In the genomic region with DNA sequence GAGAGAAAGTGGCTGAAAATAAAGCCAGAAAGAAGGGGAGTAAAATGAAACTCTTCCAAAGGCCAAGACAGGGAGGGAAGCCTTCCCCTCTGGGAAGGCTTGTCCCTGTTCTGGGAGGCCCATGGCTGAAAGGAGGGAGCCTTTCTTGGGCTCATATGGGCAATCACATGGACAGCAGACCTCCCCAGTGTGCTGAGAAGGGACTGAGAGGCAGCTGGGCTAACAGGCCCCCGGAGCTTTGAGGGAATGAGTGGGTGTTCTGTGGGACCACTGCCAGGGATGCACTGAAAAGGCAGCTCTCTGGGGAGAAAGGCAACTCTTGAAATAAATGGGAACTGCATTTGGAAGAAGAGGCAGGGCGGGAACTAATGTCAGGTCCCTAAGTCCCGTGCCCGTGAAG, we compare ENCODE assay signal across 20 cellular contexts. TPM values are rescaled to one million over a fixed set of nuclear protein-coding genes. Genes with fewer than 3 reads are reported as not detected.
DNase-seq lines count a peak whose midpoint lies in the region; TF ChIP-seq lines count a peak whose summit lies in the region.
"Had no signal": no experiment of that assay in that cellular context is flagged by ENCODE, and none has a peak within 500 bp of the region (broad histone marks: within the 10 kb centered on the region; RNA-seq: fewer than 3 reads in every experiment).

No MANE protein-coding gene starts in this region.

- H3K9me3 Mint-ChIP-seq in Caco-2 (ENCODE audit: unreplicated experiment) (no peaks in the 10 kb centered on the region), progenitor cell of endocrine pancreas (ENCODE audit: low read depth) (peaks cover 7% of the 10 kb centered on the region)

- POLR2A ChIA-PET in Caco-2 (lab: Charles Lee), result interaction anchor here (1.7 kb wide), 1 partner anchor 8 kb away, joined by 9 read pairs; no protein-coding TSS in a partner anchor

- H3K4me3 ChIP-seq in Caco-2 (ENCODE audit: low read depth, low read length) (no peak overlapping the region), fibroblast of mammary gland (ENCODE audit: control insufficient read depth, low read depth, low read length) (no peak overlapping the region)
- H3K4me3 ChIP-seq: BLaER1 treated with 17β-estradiol and CSF1 and Interleukin-3, amounts not matched to agents 10 nM and 100 nM; Peyer's patch had no signal

- BruUV-seq in Caco-2 (replicated peaks; lab: Mats Ljungman, UMichigan), result no TSS peak

- no peaks in the 10 kb centered on the region; the same call in 1 of the 2 replicates for H3K9me3 ChIP-seq in Caco-2
- H3K9me3 ChIP-seq: Peyer's patch had no signal

- CTCF ChIA-PET in Caco-2 (lab: Charles Lee), result interaction anchor here (0.6 kb wide), 1 partner anchor 71 kb away, joined by 3 read pairs; no protein-coding TSS in a partner anchor

- H3K27ac Mint-ChIP-seq in Caco-2 (ENCODE audit: unreplicated experiment) (peak overlapping the region; percentile 96), progenitor cell of endocrine pancreas (peak overlapping the region; percentile 80)
- H3K27ac Mint-ChIP-seq: CD8-positive, alpha-beta T cell; IgD-negative memory B cell had no signal

- no peaks in the 10 kb centered on the region for H3K27me3 Mint-ChIP-seq in Caco-2 (ENCODE audit: insufficient read depth, unreplicated experiment)
- peaks cover 3% of the 10 kb centered on the region for H3K27me3 Mint-ChIP-seq in progenitor cell of endocrine pancreas

- DNase-seq in NCI-H345 (lab: John Stamatoyannopoulos, UW) (peak; percentile 57), NCI-H345 treated with DMSO at 0.1 percent for 48 hours (lab: John Stamatoyannopoulos, UW; ENCODE audit: unreplicated experiment) (no peak), Caco-2 (no peak), fibroblast of mammary gland (ENCODE audit: low read depth) (peak; percentile 16), progenitor cell of endocrine pancreas (ENCODE audit: low spot score, unreplicated experiment) (no peak), activated gamma-delta T cell treated with Interleukin-2 at 50 U/mL for 16 hours (no peak), AG08395 (ENCODE audit: low spot score) (no peak)
- DNase-seq in stimulated activated CD4-positive, alpha-beta T cell treated with anti-CD3 and anti-CD28 coated beads, Interleukin-1b, Interleukin-23, amount 100 ng/mL, for 48 hours, result no peak
- DNase-seq: CD8-positive, alpha-beta T cell; DMS79; GOT3; Karpas-422; NCI-H146; NCI-H2081 treated with DMSO at 0.1 percent for 48 hours; NCI-H446 treated with DMSO at 0.1 percent for 48 hours; NCI-H69; NK-92 treated with Interleukin-12 subunit alpha and Interleukin-12 subunit beta, amount 100 ng/mL, for 24 hours; Peyer's patch had no signal

- H3K4me1 ChIP-seq in Caco-2, result peaks cover 28% of the 10 kb centered on the region
- H3K4me1 ChIP-seq: Peyer's patch had no signal

- H3K36me3 Mint-ChIP-seq in Caco-2 (ENCODE audit: insufficient read depth, unreplicated experiment) (peaks cover 50% of the 10 kb centered on the region), progenitor cell of endocrine pancreas (ENCODE audit: insufficient read depth) (peaks cover 4% of the 10 kb centered on the region)
- H3K36me3 Mint-ChIP-seq: CD8-positive, alpha-beta T cell; IgD-negative memory B cell had no signal

- H3K36me3 ChIP-seq in Caco-2 (ENCODE audit: control insufficient read depth, insufficient read depth, low read length), result no peaks in the 10 kb centered on the region
- H3K36me3 ChIP-seq: BLaER1 treated with 17β-estradiol and CSF1 and Interleukin-3, amounts not matched to agents 10 nM and 100 nM; Peyer's patch had no signal

- H3K4me1 Mint-ChIP-seq in Caco-2 (ENCODE audit: low read depth, unreplicated experiment) (peaks cover 23% of the 10 kb centered on the region), progenitor cell of endocrine pancreas (ENCODE audit: low read depth) (peaks cover 30% of the 10 kb centered on the region)
- H3K4me1 Mint-ChIP-seq: IgD-negative memory B cell had no signal

- intact Hi-C loops in Caco-2 (cut with micrococcal nuclease; ENCODE audit: unreplicated experiment), result no loop called here

- TF ChIP-seq CTCF in Caco-2 (IDR thresholded peaks at IDR 0.05; ENCODE audit: insufficient read depth in 1 of 2, low read depth in 1 of 2, low read length in 1 of 2, severe bottlenecking in 1 of 2, unreplicated experiment in 1 of 2) (no peak), fibroblast of mammary gland (conservative IDR thresholded peaks at IDR 0.05; ENCODE audit: control insufficient read depth, insufficient read depth, low read depth, low read length) (no peak), progenitor cell of endocrine pancreas (IDR thresholded peaks at IDR 0.05; ENCODE audit: unreplicated experiment) (no peak)

- H3K27me3 ChIP-seq in Caco-2 (replicated peaks; ENCODE audit: control insufficient read depth, insufficient read depth, low read length), result no peaks in the 10 kb centered on the region
- H3K27me3 ChIP-seq: BLaER1 treated with 17β-estradiol and CSF1 and Interleukin-3, amounts not matched to agents 10 nM and 100 nM; Peyer's patch had no signal

- H3K4me3 Mint-ChIP-seq in Caco-2 (ENCODE audit: unreplicated experiment), result peak overlapping the region; percentile 11
- no peak overlapping the region for H3K4me3 Mint-ChIP-seq in progenitor cell of endocrine pancreas (ENCODE audit: low read depth)
- H3K4me3 Mint-ChIP-seq: CD8-positive, alpha-beta T cell; IgD-negative memory B cell had no signal

RNA-seq across cellular contexts. Expression of a gene that starts 39.1 kb away (rescaled TPM):
- total RNA-seq in Caco-2 (2022) (18.9 and 21.5 TPM in 2 replicates), progenitor cell of endocrine pancreas (1.0 and 1.2 TPM in 2 replicates)
- total RNA-seq: CD8-positive, alpha-beta T cell had no signal

Comparison
In these comparisons a context has a peak if more than half of its experiments do, and no peak if none do; other contexts are left out.
1. DNase-seq: peak in NCI-H345 (single experiment) and fibroblast of mammary gland (single experiment); none in NCI-H345 treated with DMSO at 0.1 percent for 48 hours (single experiment), Caco-2 (0 of 2), progenitor cell of endocrine pancreas (single experiment), activated gamma-delta T cell treated with Interleukin-2 at 50 U/mL for 16 hours (single experiment), AG08395 (single experiment) and stimulated activated CD4-positive, alpha-beta T cell treated with anti-CD3 and anti-CD28 coated beads, Interleukin-1b, Interleukin-23, amount 100 ng/mL, for 48 hours (single experiment).